Comparison of ENCODE assay signal across 9 cellular contexts in the genomic region with DNA sequence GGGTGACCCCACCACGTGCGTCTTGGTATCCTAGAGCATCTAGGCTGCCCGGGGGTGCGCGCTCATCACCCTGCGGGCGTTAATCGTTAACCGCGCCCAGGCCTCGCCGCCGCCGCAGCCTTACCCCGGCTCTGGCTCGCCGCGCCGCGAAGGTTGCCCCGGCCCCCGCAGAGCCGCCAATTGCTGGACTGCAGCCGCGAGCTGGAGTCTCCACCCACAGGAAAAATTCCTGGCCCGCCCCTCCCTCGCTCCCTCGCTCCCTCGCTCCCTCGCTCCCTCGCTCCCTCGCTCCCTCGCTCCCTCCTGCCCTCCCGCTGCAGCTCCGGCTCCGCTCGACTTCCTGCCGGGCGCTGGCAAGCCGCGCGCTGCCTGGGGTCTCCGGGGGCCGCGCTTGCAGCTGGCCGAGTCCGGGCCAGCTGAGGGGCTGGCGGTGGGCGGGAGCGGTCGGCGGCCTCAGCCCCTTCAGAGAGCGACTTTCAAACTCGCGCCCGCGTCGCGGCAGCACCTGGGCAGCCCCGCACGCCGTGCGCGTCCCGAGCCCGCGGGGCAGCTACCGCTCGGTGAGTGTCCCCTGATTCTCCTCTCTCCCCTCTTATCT. TPM values are rescaled to one million over a fixed set of nuclear protein-coding genes. Genes with fewer than 3 reads are reported as not detected.
DNase-seq lines count a peak whose midpoint lies in the region; ATAC-seq, FAIRE-seq and TF ChIP-seq lines count a peak whose summit lies in the region.
"Had no signal": no experiment of that assay in that cellular context is flagged by ENCODE, and none has a peak within 500 bp of the region (broad histone marks: within the 10 kb centered on the region; RNA-seq: fewer than 3 reads in every experiment).

A gene (plus strand): TSS at position 280 of the 598 bp plus-strand sequence. CDS start 23,208 bp downstream, outside the sequence.

- H3K36me3 ChIP-seq in uterus: no peaks in the 10 kb centered on the region

- intact Hi-C loops in natural killer cell (cut with micrococcal nuclease) (loop anchor here (2.0 to 10.0 kb wide), 3 partner anchors 33 to 199 kb away; a partner anchor contains a TSS), uterus (cut with DNase I; ENCODE audit: low total_unique reads) (no loop called here)

- H3K4me3 ChIP-seq in uterus: peak within 1 kb of the TSS; percentile 66 to 84

- peaks cover 53 to 54% of the 10 kb centered on the region in 2 donors for H3K4me1 Mint-ChIP-seq in natural killer cell

- H3K4me3 Mint-ChIP-seq in natural killer cell: peak within 1 kb of the TSS; percentile 87

- DNase-seq in activated T-cell treated with anti-CD3 and anti-CD28 coated beads, Interleukin-2, amount 50 U/mL, for 1 hour: peak; percentile 43
- no peak for DNase-seq in activated T-cell treated with anti-CD3 and anti-CD28 coated beads for 4 hours
- peak; percentile 53 to 72 for DNase-seq in NCI-H524 (lab: John Stamatoyannopoulos, UW)
- peak in 1 of 2 donors; percentile 32 for DNase-seq in activated naive CD4-positive, alpha-beta T cell treated with anti-CD3 and anti-CD28 coated beads, Interleukin-2, amount 50 U/mL, for 72 hours (ENCODE audit: low spot score in 2 of 2)
- peak; percentile 77 to 78 for DNase-seq in frontal cortex (ENCODE audit: low spot score in 2 of 2)
- DNase-seq in natural killer cell: peak; percentile 69
- peak; percentile 86 to 87 for DNase-seq in uterus

- no peak for FAIRE-seq in frontal cortex (lab: Jason Lieb, UNC)
- FAIRE-seq: islet of Langerhans had no signal

- no peaks in the 10 kb centered on the region for H3K9me3 Mint-ChIP-seq in activated naive CD4-positive, alpha-beta T cell treated with anti-CD3 and anti-CD28 coated beads, Interleukin-2, amount 50 U/mL, for 72 hours
- H3K9me3 Mint-ChIP-seq in natural killer cell: no peaks in the 10 kb centered on the region

- H3K4me1 ChIP-seq in uterus: peaks cover 4 to 9% of the 10 kb centered on the region in 2 donors

- H3K27me3 ChIP-seq in uterus: no peaks in the 10 kb centered on the region

- no peaks in the 10 kb centered on the region for H3K36me3 Mint-ChIP-seq in activated naive CD4-positive, alpha-beta T cell treated with anti-CD3 and anti-CD28 coated beads, Interleukin-2, amount 50 U/mL, for 72 hours
- H3K36me3 Mint-ChIP-seq in natural killer cell: no peaks in the 10 kb centered on the region

- peak; percentile 22 to 72 for TF ChIP-seq POLR2A in uterus (IDR thresholded peaks at IDR 0.05)

- no peak within 1 kb of the TSS for H3K27ac Mint-ChIP-seq in activated naive CD4-positive, alpha-beta T cell treated with anti-CD3 and anti-CD28 coated beads, Interleukin-2, amount 50 U/mL, for 72 hours
- H3K27ac Mint-ChIP-seq in natural killer cell: peak within 1 kb of the TSS; percentile 76 to 86

- H3K9me3 ChIP-seq in uterus: no peaks in the 10 kb centered on the region

- H3K27me3 Mint-ChIP-seq in natural killer cell (ENCODE audit: low read depth in 2 of 2): no peaks in the 10 kb centered on the region

- peak within 1 kb of the TSS; percentile 94 for H3K27ac ChIP-seq in uterus

- ATAC-seq in activated naive CD4-positive, alpha-beta T cell treated with anti-CD3 and anti-CD28 coated beads, Interleukin-2, amount 50 U/mL, for 72 hours: peak; percentile 44 to 59
- ATAC-seq in natural killer cell (peak; percentile 45 to 64 (median 63)), GM21717 (IDR thresholded peaks at IDR 0.05; ENCODE audit: unreplicated experiment) (no peak)

- TF ChIP-seq CTCF in natural killer cell (IDR thresholded peaks at IDR 0.05): no peak
- no peak for TF ChIP-seq CTCF in uterus (IDR thresholded peaks at IDR 0.05)

RNA-seq across cellular contexts. Expression of the gene that starts here (rescaled TPM):
- total RNA-seq in activated naive CD4-positive, alpha-beta T cell treated with anti-CD3 and anti-CD28 coated beads, Interleukin-2, amount 50 U/mL, for 72 hours: 1 to 10 TPM in 1 of 2 donors, under 1 TPM in 1; 0.66 to 1.1 TPM
- total RNA-seq in frontal cortex (7.3 TPM), natural killer cell (100 to 1,000 TPM; 184 to 285 (median 225) TPM), uterus (100 to 1,000 TPM in 1 of 4 donors, 10 to 100 TPM in 3; 40.5 to 178 (median 59.7) TPM)

Comparison
In these comparisons a context has a peak if more than half of its experiments do, and no peak if none do; other contexts are left out.
1. H3K27ac Mint-ChIP-seq: peak in natural killer cell (2 of 2); none in activated naive CD4-positive, alpha-beta T cell treated with anti-CD3 and anti-CD28 coated beads, Interleukin-2, amount 50 U/mL, for 72 hours (0 of 2).